Comparison of ENCODE assay signal across 1 cellular context in the genomic region with DNA sequence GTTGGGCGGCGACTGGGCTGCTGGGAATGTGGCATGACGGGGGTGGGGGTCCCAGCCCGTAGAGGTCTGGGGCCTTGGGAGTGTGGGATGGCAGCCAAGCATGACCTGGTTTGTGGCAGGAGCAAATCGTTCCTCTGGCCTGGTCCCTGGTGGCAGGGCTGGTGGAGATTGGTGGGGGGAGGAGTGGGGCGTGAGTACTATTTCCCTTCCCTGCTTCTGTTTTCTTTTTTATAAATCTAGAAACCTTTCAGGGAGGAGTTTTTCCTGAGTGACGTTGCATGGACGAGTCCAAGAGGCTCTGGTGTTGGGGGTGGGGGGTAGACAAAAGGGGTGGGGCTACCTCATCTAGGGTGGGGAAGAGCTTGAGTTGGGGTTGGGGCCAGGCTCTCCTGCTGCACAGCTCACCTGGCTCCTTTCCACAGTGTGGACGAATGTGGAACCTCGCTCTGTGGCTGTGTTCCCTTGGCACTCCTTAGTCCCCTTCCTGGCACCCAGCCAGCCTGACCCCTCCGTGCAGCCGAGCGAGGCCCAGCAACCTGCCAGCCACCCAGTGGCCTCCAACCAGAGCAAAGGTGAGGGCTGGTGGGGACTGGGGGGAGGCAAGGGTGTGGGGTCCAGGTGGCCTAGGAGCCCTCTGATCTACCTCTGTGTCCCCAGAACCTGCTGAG.
TF ChIP-seq lines count a peak whose summit lies in the region.

No MANE protein-coding gene starts in this region.

TF ChIP-seq in IMR-90, 13 proteins besides CTCF, POLR2A, EP300 and RAD21:
- TF ChIP-seq RFX5 (IDR thresholded peaks at IDR 0.05; ENCODE audit: low read depth, low read length) (no peak), NFE2L2 (IDR thresholded peaks at IDR 0.05; ENCODE audit: low read depth, low read length) (no peak), CEBPB (IDR thresholded peaks at IDR 0.05; ENCODE audit: low read depth, low read length) (no peak), MAFK (IDR thresholded peaks at IDR 0.05; ENCODE audit: low read depth, low read length) (no peak), RCOR1 (IDR thresholded peaks at IDR 0.05; ENCODE audit: insufficient replicate concordance, low read length) (no peak), CHD1 (IDR thresholded peaks at IDR 0.05; ENCODE audit: low read depth, low read length) (no peak), FOS (IDR thresholded peaks at IDR 0.05; ENCODE audit: low read depth, low read length) (no peak), MXI1 (IDR thresholded peaks at IDR 0.05; ENCODE audit: borderline replicate concordance, low read depth, low read length) (no peak), SMC3 (IDR thresholded peaks at IDR 0.05; ENCODE audit: low read depth, low read length) (no peak), BHLHE40 (IDR thresholded peaks at IDR 0.05; ENCODE audit: low read depth, low read length) (no peak)
- TF ChIP-seq, protein P1, sequence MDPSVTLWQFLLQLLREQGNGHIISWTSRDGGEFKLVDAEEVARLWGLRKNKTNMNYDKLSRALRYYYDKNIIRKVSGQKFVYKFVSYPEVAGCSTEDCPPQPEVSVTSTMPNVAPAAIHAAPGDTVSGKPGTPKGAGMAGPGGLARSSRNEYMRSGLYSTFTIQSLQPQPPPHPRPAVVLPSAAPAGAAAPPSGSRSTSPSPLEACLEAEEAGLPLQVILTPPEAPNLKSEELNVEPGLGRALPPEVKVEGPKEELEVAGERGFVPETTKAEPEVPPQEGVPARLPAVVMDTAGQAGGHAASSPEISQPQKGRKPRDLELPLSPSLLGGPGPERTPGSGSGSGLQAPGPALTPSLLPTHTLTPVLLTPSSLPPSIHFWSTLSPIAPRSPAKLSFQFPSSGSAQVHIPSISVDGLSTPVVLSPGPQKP (IDR thresholded peaks at IDR 0.05; ENCODE audit: borderline replicate concordance, low read depth, low read length): no peak
